Comparison of ENCODE assay signal across 37 cellular contexts in genomic region chr16:4895366-4895765, GRCh38. TPM values are rescaled to one million over a fixed set of nuclear protein-coding genes. Genes with fewer than 3 reads are reported as not detected.
"Had no signal": no experiment of that assay in that cellular context is flagged by ENCODE, and none has a peak within 500 bp of the region (broad histone marks: within the 10 kb centered on the region; RNA-seq: fewer than 3 reads in every experiment).

No MANE protein-coding gene starts in this region.

- H3K4me3 ChIP-seq: adrenal gland, body of pancreas, breast epithelium had no signal

- H3K9me3 ChIP-seq: adrenal gland, body of pancreas had no signal

- H3K9me3 Mint-ChIP-seq: activated CD4-positive, alpha-beta memory T cell treated with anti-CD3 and anti-CD28 coated beads for 36 hours; activated CD4-positive, alpha-beta T cell treated with anti-CD3 and anti-CD28 coated beads, Interleukin-2, amount 10 ng/mL, durations not matched to agents 24 days and 14 days; activated CD8-positive, alpha-beta T cell treated with anti-CD3 and anti-CD28 coated beads for 36 hours; activated naive CD4-positive, alpha-beta T cell treated with anti-CD3 and anti-CD28 coated beads for 36 hours; activated naive CD4-positive, alpha-beta T cell treated with anti-CD3 and anti-CD28 coated beads, Interleukin-2, amount 50 U/mL, for 72 hours; activated naive CD8-positive, alpha-beta T cell treated with anti-CD3 and anti-CD28 coated beads for 36 hours; activated T-cell treated with anti-CD3 and anti-CD28 coated beads, Interleukin-2, amount 50 U/mL, for 72 hours; activated T-helper 1 cell treated with anti-CD3 and anti-CD28 coated beads, Interleukin-12 subunit alpha, Interleukin-12 subunit beta, Interleukin-2, Interleukin-4 antibody, amounts not matched to agents 30 ng/mL and 10 ng/mL and 1 ng/mL, durations not matched to agents 14 hours and 24 hours and 36 hours; activated T-helper 17 cell treated with anti-CD3 and anti-CD28 coated beads, Interleukin-2, amount 50 U/mL, for 72 hours had no signal

- DNase-seq: activated B cell treated with CpG ODN at 0.5 μM for 24 hours; activated CD4-positive, alpha-beta memory T cell treated with anti-CD3 and anti-CD28 coated beads for 36 hours; activated CD4-positive, alpha-beta T cell treated with anti-CD3 and anti-CD28 coated beads for 4 hours; activated CD4-positive, alpha-beta T cell treated with anti-CD3 and anti-CD28 coated beads, Interleukin-2, amount 10 ng/mL, durations not matched to agents 24 days and 14 days; activated CD4-positive, alpha-beta T cell treated with anti-CD3 and anti-CD28 coated beads, Interleukin-2, amount 50 U/mL, for 1 hour; activated CD4-positive, alpha-beta T cell treated with anti-CD3 and anti-CD28 coated beads, Interleukin-2, amount 50 U/mL, for 4 hours; activated CD4-positive, CD25-positive, alpha-beta regulatory T cell treated with anti-CD3 and anti-CD28 coated beads, Interleukin-2, amount 50 U/mL, for 72 hours; activated CD8-positive, alpha-beta memory T cell treated with anti-CD3 and anti-CD28 coated beads, Interleukin-2, amount 50 U/mL, for 4 hours; activated CD8-positive, alpha-beta T cell treated with anti-CD3 and anti-CD28 coated beads for 36 hours; activated effector memory CD4-positive, alpha-beta T cell treated with anti-CD3 and anti-CD28 coated beads, Interleukin-2, amount 50 U/mL, for 16 hours; activated gamma-delta T cell treated with Interleukin-2 at 50 U/mL for 16 hours; activated naive CD4-positive, alpha-beta T cell; activated naive CD4-positive, alpha-beta T cell treated with anti-CD3 and anti-CD28 coated beads for 36 hours; activated naive CD4-positive, alpha-beta T cell treated with anti-CD3 and anti-CD28 coated beads, Interleukin-2, amount 50 U/mL, for 16 hours; activated naive CD8-positive, alpha-beta T cell treated with anti-CD3 and anti-CD28 coated beads for 36 hours; activated T-cell treated with anti-CD3 and anti-CD28 coated beads for 4 hours; activated T-cell treated with anti-CD3 and anti-CD28 coated beads, Interleukin-2, amount 50 U/mL, for 1 hour; activated T-cell treated with anti-CD3 and anti-CD28 coated beads, Interleukin-2, amount 50 U/mL, for 4 hours; activated T-cell treated with anti-CD3 and anti-CD28 coated beads, Interleukin-2, amount 50 U/mL, for 72 hours; adrenal gland; amniotic stem cell; aorta; body of pancreas; brain microvascular endothelial cell; central memory CD4-positive, alpha-beta T cell; T-cell; T-helper 17 cell had no signal

- H3K36me3 ChIP-seq: adrenal gland, brain microvascular endothelial cell had no signal

- ATAC-seq: activated CD8-positive, alpha-beta T cell treated with anti-CD3 and anti-CD28 coated beads for 36 hours; activated T-cell treated with anti-CD3 and anti-CD28 coated beads, Interleukin-2, amount 50 U/mL, for 4 hours; body of pancreas; T-cell; T-helper 17 cell had no signal

- H3K27ac Mint-ChIP-seq: activated B cell treated with CpG ODN at 0.5 μM for 24 hours; activated CD4-positive, alpha-beta memory T cell treated with anti-CD3 and anti-CD28 coated beads for 36 hours; activated CD4-positive, alpha-beta T cell treated with anti-CD3 and anti-CD28 coated beads, Interleukin-2, amount 10 ng/mL, durations not matched to agents 24 days and 14 days; activated CD8-positive, alpha-beta T cell treated with anti-CD3 and anti-CD28 coated beads for 36 hours; activated naive CD4-positive, alpha-beta T cell treated with anti-CD3 and anti-CD28 coated beads for 36 hours; activated naive CD4-positive, alpha-beta T cell treated with anti-CD3 and anti-CD28 coated beads, Interleukin-2, amount 50 U/mL, for 72 hours; activated naive CD8-positive, alpha-beta T cell treated with anti-CD3 and anti-CD28 coated beads for 36 hours; activated T-cell treated with anti-CD3 and anti-CD28 coated beads, Interleukin-2, amount 50 U/mL, for 72 hours; activated T-helper 1 cell treated with anti-CD3 and anti-CD28 coated beads, Interleukin-12 subunit alpha, Interleukin-12 subunit beta, Interleukin-2, Interleukin-4 antibody, amounts not matched to agents 30 ng/mL and 10 ng/mL and 1 ng/mL, durations not matched to agents 14 hours and 24 hours and 36 hours; activated T-helper 17 cell treated with anti-CD3 and anti-CD28 coated beads, Interleukin-2, amount 50 U/mL, for 72 hours; T-cell; T-helper 17 cell had no signal

- H3K27ac ChIP-seq: adrenal gland, body of pancreas, brain microvascular endothelial cell, VCaP had no signal

- H3K4me1 ChIP-seq: adrenal gland, body of pancreas had no signal

- H3K27me3 Mint-ChIP-seq: activated CD4-positive, alpha-beta memory T cell treated with anti-CD3 and anti-CD28 coated beads for 36 hours; activated CD4-positive, alpha-beta T cell treated with anti-CD3 and anti-CD28 coated beads, Interleukin-2, amount 10 ng/mL, durations not matched to agents 24 days and 14 days; activated CD8-positive, alpha-beta T cell treated with anti-CD3 and anti-CD28 coated beads for 36 hours; activated naive CD8-positive, alpha-beta T cell treated with anti-CD3 and anti-CD28 coated beads for 36 hours; activated T-helper 17 cell treated with anti-CD3 and anti-CD28 coated beads, Interleukin-2, amount 50 U/mL, for 72 hours had no signal

- FAIRE-seq: astrocyte, TTC549 had no signal

- H3K4me3 Mint-ChIP-seq: activated B cell treated with CpG ODN at 0.5 μM for 24 hours; activated CD4-positive, alpha-beta memory T cell treated with anti-CD3 and anti-CD28 coated beads for 36 hours; activated CD4-positive, alpha-beta T cell treated with anti-CD3 and anti-CD28 coated beads, Interleukin-2, amount 10 ng/mL, durations not matched to agents 24 days and 14 days; activated CD8-positive, alpha-beta T cell treated with anti-CD3 and anti-CD28 coated beads for 36 hours; activated naive CD4-positive, alpha-beta T cell treated with anti-CD3 and anti-CD28 coated beads for 36 hours; activated naive CD8-positive, alpha-beta T cell treated with anti-CD3 and anti-CD28 coated beads for 36 hours; activated T-cell treated with anti-CD3 and anti-CD28 coated beads, Interleukin-2, amount 50 U/mL, for 4 hours; activated T-cell treated with anti-CD3 and anti-CD28 coated beads, Interleukin-2, amount 50 U/mL, for 72 hours; activated T-helper 1 cell treated with anti-CD3 and anti-CD28 coated beads, Interleukin-12 subunit alpha, Interleukin-12 subunit beta, Interleukin-2, Interleukin-4 antibody, amounts not matched to agents 30 ng/mL and 10 ng/mL and 1 ng/mL, durations not matched to agents 14 hours and 24 hours and 36 hours; activated T-helper 17 cell treated with anti-CD3 and anti-CD28 coated beads, Interleukin-2, amount 50 U/mL, for 72 hours; T-cell had no signal

- H3K27me3 ChIP-seq: adrenal gland, body of pancreas, brain microvascular endothelial cell, breast epithelium had no signal

- H3K4me1 Mint-ChIP-seq: activated B cell treated with CpG ODN at 0.5 μM for 24 hours; activated CD4-positive, alpha-beta T cell treated with anti-CD3 and anti-CD28 coated beads, Interleukin-2, amount 10 ng/mL, durations not matched to agents 24 days and 14 days; activated naive CD8-positive, alpha-beta T cell treated with anti-CD3 and anti-CD28 coated beads for 36 hours; activated T-helper 17 cell treated with anti-CD3 and anti-CD28 coated beads, Interleukin-2, amount 50 U/mL, for 72 hours; T-cell; T-helper 17 cell had no signal

RNA-seq across cellular contexts. Expression of gene PPL, which starts 41.6 kb away (rescaled TPM):
- total RNA-seq: activated CD4-positive, alpha-beta T cell treated with anti-CD3 and anti-CD28 coated beads, Interleukin-2, amount 10 ng/mL, durations not matched to agents 24 days and 14 days; activated CD8-positive, alpha-beta memory T cell treated with anti-CD3 and anti-CD28 coated beads for 36 hours; activated naive CD4-positive, alpha-beta T cell treated with anti-CD3 and anti-CD28 coated beads, Interleukin-2, amount 50 U/mL, for 72 hours; activated naive CD8-positive, alpha-beta T cell treated with anti-CD3 and anti-CD28 coated beads for 36 hours; activated T-helper 1 cell treated with anti-CD3 and anti-CD28 coated beads, Interleukin-12 subunit alpha, Interleukin-12 subunit beta, Interleukin-2, Interleukin-4 antibody, amounts not matched to agents 30 ng/mL and 10 ng/mL and 1 ng/mL, durations not matched to agents 14 hours and 24 hours and 36 hours; activated T-helper 17 cell treated with anti-CD3 and anti-CD28 coated beads, Interleukin-2, amount 50 U/mL, for 72 hours; T-helper 1 cell treated with Interleukin-12 subunit alpha and Interleukin-12 subunit beta and Interleukin-4 antibody, amounts not matched to agents 30 ng/mL and 1 ng/mL, for 36 hours; T-helper 17 cell; T-helper 2 cell treated with Interferon-gamma antibody and Interleukin-4, amounts not matched to agents 100 ng/mL and 5 ng/mL, for 36 hours had no signal
